Comparison of ENCODE assay signal across 2 cellular contexts in genomic region chr1:12276225-12276624, GRCh38.
TF ChIP-seq lines count a peak whose summit lies in the region.

No MANE protein-coding gene starts in this region.

TF ChIP-seq in HEK293T, 16 proteins besides CTCF, POLR2A, EP300 and RAD21 (continued from another document):
- TF ChIP-seq PKNOX1 (IDR thresholded peaks at IDR 0.05): no peak
- no peak for TF ChIP-seq ZNF384 (IDR thresholded peaks at IDR 0.05)
- no peak for TF ChIP-seq SUZ12 (IDR thresholded peaks at IDR 0.05)
- no peak for TF ChIP-seq TARDBP (IDR thresholded peaks at IDR 0.05)
- TF ChIP-seq ARNT (IDR thresholded peaks at IDR 0.05): no peak
- TF ChIP-seq NFRKB (IDR thresholded peaks at IDR 0.05): no peak
- TF ChIP-seq SP1 (IDR thresholded peaks at IDR 0.05): no peak
- TF ChIP-seq FOXA1 (IDR thresholded peaks at IDR 0.05): no peak
- TF ChIP-seq HDGF (IDR thresholded peaks at IDR 0.05; ENCODE audit: borderline replicate concordance): no peak
- no peak for TF ChIP-seq L3MBTL2 (conservative IDR thresholded peaks at IDR 0.05)
- TF ChIP-seq BHLHE40 (IDR thresholded peaks at IDR 0.05; ENCODE audit: borderline replicate concordance): no peak
- TF ChIP-seq LEF1 (IDR thresholded peaks at IDR 0.05; ENCODE audit: borderline replicate concordance): no peak
- no peak for TF ChIP-seq ELF4 (IDR thresholded peaks at IDR 0.05)

TF ChIP-seq in HepG2, 621 proteins besides CTCF, POLR2A, EP300 and RAD21 (continued from another document):
- TF ChIP-seq ZBTB33 (CRISPR knock-in tag; IDR thresholded peaks at IDR 0.05): peak; percentile 81
